Comparison of ENCODE assay signal across 14 cellular contexts in the genomic region with DNA sequence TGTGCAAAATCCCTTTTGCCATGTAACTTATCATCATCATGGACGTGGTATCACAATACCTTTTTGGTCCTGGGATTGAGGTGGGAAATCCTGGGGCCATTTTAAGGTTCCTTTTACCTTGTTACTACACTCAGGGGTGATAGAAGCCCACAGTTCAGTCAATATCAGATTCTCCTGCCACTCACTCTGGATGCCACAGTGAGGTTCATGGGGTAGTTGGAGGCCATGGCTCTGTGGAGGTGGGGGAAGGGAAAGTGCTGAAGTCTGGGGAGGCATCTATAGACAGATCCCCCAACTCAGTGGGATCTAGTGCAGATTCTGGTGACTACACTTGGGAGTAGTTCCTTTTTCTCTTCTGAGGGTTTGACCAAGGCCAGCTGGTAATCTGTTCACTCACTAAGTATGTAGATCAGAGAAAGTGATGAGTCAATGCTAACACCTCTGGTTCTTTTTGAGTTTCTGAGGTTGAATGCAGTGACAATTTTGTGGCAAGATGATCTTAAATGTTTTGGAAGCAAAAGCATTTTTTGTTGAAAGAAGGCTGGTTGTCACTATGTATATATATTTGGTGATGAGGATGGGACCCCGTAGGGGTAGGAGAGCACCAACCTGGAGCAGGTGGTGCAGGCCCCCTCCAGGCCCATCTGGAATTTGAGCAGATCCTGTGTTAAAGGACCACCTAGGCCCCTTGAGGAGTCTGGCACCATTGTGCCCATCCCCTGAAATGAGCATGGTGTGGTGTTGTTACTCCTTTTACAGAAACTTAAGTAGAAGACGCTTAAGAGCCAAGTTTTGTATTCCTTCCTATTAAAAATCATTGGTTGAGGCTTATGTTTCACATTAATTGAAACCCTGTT. TPM values are rescaled to one million over a fixed set of nuclear protein-coding genes. Genes with fewer than 3 reads are reported as not detected.
A peak's percentile ranks its signal among the peaks of the same experiment; 100 is the strongest.
DNase-seq lines count a peak whose midpoint lies in the region; ATAC-seq and TF ChIP-seq lines count a peak whose summit lies in the region.
"Had no signal": no experiment of that assay in that cellular context is flagged by ENCODE, and none has a peak within 500 bp of the region (broad histone marks: within the 10 kb centered on the region; RNA-seq: fewer than 3 reads in every experiment).

No MANE protein-coding gene starts in this region.

- H3K27ac Mint-ChIP-seq in activated CD8-positive, alpha-beta T cell treated with anti-CD3 and anti-CD28 coated beads, Interleukin-2, amount 10 ng/mL, durations not matched to agents 7 days and 5 days: no peak overlapping the region
- H3K27ac Mint-ChIP-seq: brain, T-cell had no signal

- no peaks in the 10 kb centered on the region for H3K4me1 ChIP-seq in SJCRH30

- no peak overlapping the region for H3K4me3 Mint-ChIP-seq in activated CD8-positive, alpha-beta T cell treated with anti-CD3 and anti-CD28 coated beads, Interleukin-2, amount 10 ng/mL, durations not matched to agents 7 days and 5 days
- H3K4me3 Mint-ChIP-seq: brain, T-cell had no signal

- no peaks in the 10 kb centered on the region for H3K9me3 Mint-ChIP-seq in activated CD8-positive, alpha-beta T cell treated with anti-CD3 and anti-CD28 coated beads, Interleukin-2, amount 10 ng/mL, durations not matched to agents 7 days and 5 days (ENCODE audit: insufficient read depth)
- H3K9me3 Mint-ChIP-seq: T-cell had no signal

- H3K36me3 Mint-ChIP-seq in activated CD8-positive, alpha-beta T cell treated with anti-CD3 and anti-CD28 coated beads, Interleukin-2, amount 10 ng/mL, durations not matched to agents 7 days and 5 days (ENCODE audit: low read depth): no peaks in the 10 kb centered on the region
- H3K36me3 Mint-ChIP-seq: brain, T-cell had no signal

- H3K36me3 ChIP-seq in SJCRH30: no peaks in the 10 kb centered on the region
- no peaks in the 10 kb centered on the region for H3K36me3 ChIP-seq in WERI-Rb-1

- DNase-seq in EH (ENCODE audit: low read depth) (peak; percentile 9), GM03348 (ENCODE audit: low spot score) (no peak), SJCRH30 (no peak), mesenteric fat pad (ENCODE audit: low spot score) (no peak), WERI-Rb-1 (no peak)
- DNase-seq in activated CD8-positive, alpha-beta T cell treated with anti-CD3 and anti-CD28 coated beads, Interleukin-2, amount 10 ng/mL, durations not matched to agents 7 days and 5 days: no peak
- DNase-seq: NCI-H1417 treated with DMSO at 0.1 percent for 48 hours; stimulated activated CD4-positive, alpha-beta T cell treated with anti-CD3 and anti-CD28 coated beads, Interleukin-2, amount 100 ng/mL, for 24 hours; substantia nigra; T-cell had no signal

- ATAC-seq in GM19043 (IDR thresholded peaks at IDR 0.05; ENCODE audit: low read depth, unreplicated experiment) (peak; percentile 83), HG03066 (IDR thresholded peaks at IDR 0.05; ENCODE audit: low read depth, unreplicated experiment) (peak; percentile 83)
- peak; percentile 33 for ATAC-seq in activated CD8-positive, alpha-beta T cell treated with anti-CD3 and anti-CD28 coated beads, Interleukin-2, amount 10 ng/mL, durations not matched to agents 7 days and 5 days
- ATAC-seq: T-cell had no signal

- no peak for TF ChIP-seq CTCF in WERI-Rb-1 (IDR thresholded peaks at IDR 0.05; ENCODE audit: low read depth, low read length)

- H3K27ac ChIP-seq in SJCRH30: no peak overlapping the region
- H3K27ac ChIP-seq in WERI-Rb-1: no peak overlapping the region
- H3K27ac ChIP-seq: epithelial cell of prostate had no signal

- H3K27me3 ChIP-seq in SJCRH30 (no peaks in the 10 kb centered on the region), WERI-Rb-1 (ENCODE audit: insufficient read depth, low read depth, severe bottlenecking) (no peaks in the 10 kb centered on the region)

- H3K4me3 ChIP-seq in SJCRH30 (no peak overlapping the region), WERI-Rb-1 (ENCODE audit: low read depth, low read length) (no peak overlapping the region)

- H3K9me3 ChIP-seq in SJCRH30 (replicated peaks) (no peaks in the 10 kb centered on the region), WERI-Rb-1 (ENCODE audit: severe bottlenecking) (no peaks in the 10 kb centered on the region)

- peaks cover 33% of the 10 kb centered on the region for H3K27me3 Mint-ChIP-seq in activated CD8-positive, alpha-beta T cell treated with anti-CD3 and anti-CD28 coated beads, Interleukin-2, amount 10 ng/mL, durations not matched to agents 7 days and 5 days (ENCODE audit: low read depth)

- CTCF ChIA-PET in activated CD8-positive, alpha-beta T cell treated with anti-CD3 and anti-CD28 coated beads, Interleukin-2, amount 10 ng/mL, durations not matched to agents 7 days and 5 days (lab: Charles Lee): no interaction called here

- POLR2A ChIA-PET in activated CD8-positive, alpha-beta T cell treated with anti-CD3 and anti-CD28 coated beads, Interleukin-2, amount 10 ng/mL, durations not matched to agents 7 days and 5 days (lab: Charles Lee): no interaction called here

- peaks cover 12% of the 10 kb centered on the region for H3K4me1 Mint-ChIP-seq in activated CD8-positive, alpha-beta T cell treated with anti-CD3 and anti-CD28 coated beads, Interleukin-2, amount 10 ng/mL, durations not matched to agents 7 days and 5 days (ENCODE audit: low read depth)
- H3K4me1 Mint-ChIP-seq: brain, T-cell had no signal

RNA-seq across cellular contexts. Expression of a gene that starts 18.8 kb away (rescaled TPM):
- total RNA-seq in activated CD8-positive, alpha-beta T cell treated with anti-CD3 and anti-CD28 coated beads, Interleukin-2, amount 10 ng/mL, durations not matched to agents 7 days and 5 days: 10 to 100 TPM; 22.9 to 24.0 TPM
- total RNA-seq in SJCRH30 (2014; rRNA removed; shearing (Covaris generic)): not detected in 2 replicates
- total RNA-seq in mesenteric fat pad: 112 TPM

Comparison
In these comparisons a context has a peak if more than half of its experiments do, and no peak if none do; other contexts are left out.
1. ATAC-seq: peak in every context shown above with its lines; median percentile 83 in GM19043; 83 in HG03066; 33 in activated CD8-positive, alpha-beta T cell treated with anti-CD3 and anti-CD28 coated beads, Interleukin-2, amount 10 ng/mL, durations not matched to agents 7 days and 5 days.
2. RNA of a gene that starts 18.8 kb away (total RNA-seq): 112 TPM in mesenteric fat pad (single experiment) and 22.9 to 24.0 TPM in activated CD8-positive, alpha-beta T cell treated with anti-CD3 and anti-CD28 coated beads, Interleukin-2, amount 10 ng/mL, durations not matched to agents 7 days and 5 days; not detected in SJCRH30; every median in the first group is over 10 times any median in the second.